1 cellular context compared by ENCODE assay signal in the genomic region with DNA sequence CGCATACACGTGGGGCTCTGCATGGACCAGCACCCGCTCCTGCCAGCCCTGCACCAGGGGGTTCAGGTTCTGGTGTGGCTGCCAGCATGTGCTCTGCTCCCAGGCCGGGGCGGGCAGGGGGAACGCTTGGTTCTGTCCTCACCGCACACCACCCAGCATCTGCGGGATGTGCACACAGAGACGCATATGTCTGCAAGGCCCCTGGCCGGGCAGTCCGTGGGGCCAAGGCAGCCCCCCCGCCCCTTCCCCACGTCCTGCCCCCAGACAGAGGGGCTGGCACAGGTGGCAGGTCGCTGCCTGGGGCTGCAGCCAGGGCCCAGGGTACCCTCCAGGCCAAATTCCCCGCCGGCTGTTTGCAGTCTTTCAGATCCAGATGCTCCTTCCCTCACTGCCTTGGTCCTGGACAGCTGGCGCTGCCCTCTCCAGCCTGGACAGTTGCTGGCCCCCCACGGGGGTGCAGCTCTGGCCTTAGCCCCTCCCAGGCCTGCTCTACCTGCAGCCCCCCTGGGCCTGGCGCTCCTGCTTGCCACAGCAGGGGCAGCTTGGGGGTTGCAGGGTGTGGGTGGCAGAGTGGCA.
TF ChIP-seq lines count a peak whose summit lies in the region.

No MANE protein-coding gene starts in this region.

TF ChIP-seq in K562, 482 proteins besides CTCF, POLR2A, EP300 and RAD21:
- TF ChIP-seq PCBP1 (IDR thresholded peaks at IDR 0.05; ENCODE audit: low read depth, low read length, poor library complexity, severe bottlenecking) (peak; percentile 39), KDM2B (CRISPR knock-in tag; IDR thresholded peaks at IDR 0.05) (no peak)
